14 cellular contexts compared by ENCODE assay signal in the genomic region with DNA sequence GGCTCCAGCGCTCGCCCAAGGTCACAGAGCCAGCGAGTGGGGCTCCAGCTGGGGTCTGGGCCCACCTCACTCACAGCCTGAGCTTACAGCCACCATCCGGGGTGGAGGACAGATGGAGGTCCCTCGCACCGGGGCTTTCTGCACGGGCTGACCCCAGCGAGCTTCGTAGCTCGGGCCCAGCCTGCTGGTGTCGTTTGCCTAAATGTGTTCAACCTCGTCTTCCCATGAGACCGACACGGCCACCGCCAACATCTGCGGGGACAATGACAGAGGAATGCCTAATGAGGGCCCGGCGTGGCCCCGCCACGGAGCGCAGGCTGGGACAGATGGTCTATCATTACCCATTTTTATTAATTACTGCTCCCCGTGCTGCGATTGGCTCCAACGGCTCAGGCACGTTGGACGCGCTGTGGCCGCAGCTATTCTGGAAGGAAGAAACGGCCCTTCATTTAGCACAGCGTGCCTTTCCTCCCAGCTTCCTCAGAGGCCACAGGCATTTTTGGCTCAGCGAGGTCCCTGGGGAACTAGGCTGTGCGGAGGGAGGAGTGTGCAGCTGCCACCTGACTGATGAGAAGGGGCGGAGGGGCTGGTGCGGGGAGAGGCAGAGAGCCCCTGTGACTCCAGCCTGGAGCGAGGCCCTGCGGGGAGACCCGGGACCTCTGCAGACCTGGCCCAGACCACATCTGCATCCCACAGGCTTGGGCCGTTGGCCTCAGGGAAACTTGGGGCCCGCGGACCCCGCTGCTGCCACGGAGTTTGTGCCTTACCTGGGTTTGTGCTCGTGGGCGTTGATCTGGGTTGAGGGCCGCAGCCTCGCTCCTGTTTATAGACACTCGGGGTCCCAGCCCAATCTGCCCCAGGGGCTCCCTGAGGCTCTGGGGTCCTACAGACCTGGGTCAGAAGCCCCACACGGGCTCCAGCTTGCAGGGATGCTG. TPM values are rescaled to one million over a fixed set of nuclear protein-coding genes. Genes with fewer than 3 reads are reported as not detected.
DNase-seq lines count a peak whose midpoint lies in the region; ATAC-seq and TF ChIP-seq lines count a peak whose summit lies in the region.
"Had no signal": no experiment of that assay in that cellular context is flagged by ENCODE, and none has a peak within 500 bp of the region (broad histone marks: within the 10 kb centered on the region; RNA-seq: fewer than 3 reads in every experiment).

No MANE protein-coding gene starts in this region.

- peak; percentile 45 to 77 (median 55) for DNase-seq in NCI-H1417 (lab: John Stamatoyannopoulos, UW)
- DNase-seq in NCI-H1417 treated with DMSO at 0.1 percent for 48 hours (lab: John Stamatoyannopoulos, UW) = no peak
- DNase-seq in SK-N-DZ (ENCODE audit: low spot score) = peak; percentile 85
- peak; percentile 68 for DNase-seq in left ventricle myocardium superior
- peak; percentile 69 for DNase-seq in type B pancreatic cell (ENCODE audit: extremely low spot score, unreplicated experiment)
- no peak for DNase-seq in erythroblast (lab: John Stamatoyannopoulos, UW)
- DNase-seq: activated CD4-positive, alpha-beta memory T cell treated with anti-CD3 and anti-CD28 coated beads, Interleukin-2, amount 10 ng/mL, durations not matched to agents 7 days and 5 days; activated naive CD4-positive, alpha-beta T cell treated with anti-CD3 and anti-CD28 coated beads, Interleukin-2, amount 10 ng/mL, durations not matched to agents 7 days and 5 days; DND-41; NCI-H510A treated with DMSO at 0.1 percent for 48 hours; small intestine; T-helper 17 cell had no signal

- intact Hi-C loops in left ventricle myocardium superior (cut with micrococcal nuclease) = no loop called here

- H3K36me3 Mint-ChIP-seq in type B pancreatic cell = no peaks in the 10 kb centered on the region
- H3K36me3 Mint-ChIP-seq: activated naive CD4-positive, alpha-beta T cell treated with anti-CD3 and anti-CD28 coated beads, Interleukin-2, amount 10 ng/mL, durations not matched to agents 7 days and 5 days had no signal

- H3K27me3 Mint-ChIP-seq in type B pancreatic cell = peaks cover 9% of the 10 kb centered on the region
- H3K27me3 Mint-ChIP-seq: activated CD4-positive, alpha-beta memory T cell treated with anti-CD3 and anti-CD28 coated beads, Interleukin-2, amount 10 ng/mL, durations not matched to agents 7 days and 5 days had no signal

- TF ChIP-seq POLR2A in erythroblast (IDR thresholded peaks at IDR 0.05; ENCODE audit: low read length) = no peak

- no peak overlapping the region for H3K27ac Mint-ChIP-seq in type B pancreatic cell
- H3K27ac Mint-ChIP-seq: activated CD4-positive, alpha-beta memory T cell treated with anti-CD3 and anti-CD28 coated beads, Interleukin-2, amount 10 ng/mL, durations not matched to agents 7 days and 5 days; activated naive CD4-positive, alpha-beta T cell treated with anti-CD3 and anti-CD28 coated beads, Interleukin-2, amount 10 ng/mL, durations not matched to agents 7 days and 5 days; T-helper 17 cell had no signal

- no peak overlapping the region for H3K4me3 Mint-ChIP-seq in type B pancreatic cell
- H3K4me3 Mint-ChIP-seq: activated CD4-positive, alpha-beta memory T cell treated with anti-CD3 and anti-CD28 coated beads, Interleukin-2, amount 10 ng/mL, durations not matched to agents 7 days and 5 days; activated naive CD4-positive, alpha-beta T cell treated with anti-CD3 and anti-CD28 coated beads, Interleukin-2, amount 10 ng/mL, durations not matched to agents 7 days and 5 days; T-helper 17 cell had no signal

- ATAC-seq in left ventricle myocardium superior = peak; percentile 51
- no peak for ATAC-seq in GM18498 (IDR thresholded peaks at IDR 0.05; ENCODE audit: unreplicated experiment)
- no peak for ATAC-seq in GM19351 (IDR thresholded peaks at IDR 0.05; ENCODE audit: unreplicated experiment)
- ATAC-seq: T-helper 17 cell had no signal

- H3K4me1 Mint-ChIP-seq in type B pancreatic cell (ENCODE audit: unreplicated experiment) = peaks cover 8% of the 10 kb centered on the region
- H3K4me1 Mint-ChIP-seq: activated CD4-positive, alpha-beta memory T cell treated with anti-CD3 and anti-CD28 coated beads, Interleukin-2, amount 10 ng/mL, durations not matched to agents 7 days and 5 days; activated naive CD4-positive, alpha-beta T cell treated with anti-CD3 and anti-CD28 coated beads, Interleukin-2, amount 10 ng/mL, durations not matched to agents 7 days and 5 days had no signal

- no peaks in the 10 kb centered on the region for H3K9me3 Mint-ChIP-seq in type B pancreatic cell
- H3K9me3 Mint-ChIP-seq: activated CD4-positive, alpha-beta memory T cell treated with anti-CD3 and anti-CD28 coated beads, Interleukin-2, amount 10 ng/mL, durations not matched to agents 7 days and 5 days; activated naive CD4-positive, alpha-beta T cell treated with anti-CD3 and anti-CD28 coated beads, Interleukin-2, amount 10 ng/mL, durations not matched to agents 7 days and 5 days had no signal

- no peak for TF ChIP-seq CTCF in type B pancreatic cell (conservative IDR thresholded peaks at IDR 0.05)

RNA-seq across cellular contexts. Expression of a gene that starts 22.9 kb away (rescaled TPM):
- 19.1 and 20.7 TPM in 2 replicates for polyA plus RNA-seq in SK-N-DZ (2014; cell fraction: cytosol; rRNA removed)
- 13.3 and 17.1 TPM in 2 replicates for polyA plus RNA-seq in SK-N-DZ (2014; cell fraction: nucleus; rRNA removed)
- total RNA-seq in left ventricle myocardium superior (12.0 TPM), type B pancreatic cell (ENCODE audit: low replicate concordance) (5.7 and 5.8 TPM in 2 replicates)
- total RNA-seq: T-helper 17 cell had no signal

Comparison
In these comparisons a context has a peak if more than half of its experiments do, and no peak if none do; other contexts are left out.
1. DNase-seq: peak in NCI-H1417 (3 of 3), SK-N-DZ (single experiment), left ventricle myocardium superior (single experiment) and type B pancreatic cell (single experiment); none in NCI-H1417 treated with DMSO at 0.1 percent for 48 hours (single experiment) and erythroblast (0 of 2).